Comparison of ENCODE assay signal across 1 cellular context in the genomic region with DNA sequence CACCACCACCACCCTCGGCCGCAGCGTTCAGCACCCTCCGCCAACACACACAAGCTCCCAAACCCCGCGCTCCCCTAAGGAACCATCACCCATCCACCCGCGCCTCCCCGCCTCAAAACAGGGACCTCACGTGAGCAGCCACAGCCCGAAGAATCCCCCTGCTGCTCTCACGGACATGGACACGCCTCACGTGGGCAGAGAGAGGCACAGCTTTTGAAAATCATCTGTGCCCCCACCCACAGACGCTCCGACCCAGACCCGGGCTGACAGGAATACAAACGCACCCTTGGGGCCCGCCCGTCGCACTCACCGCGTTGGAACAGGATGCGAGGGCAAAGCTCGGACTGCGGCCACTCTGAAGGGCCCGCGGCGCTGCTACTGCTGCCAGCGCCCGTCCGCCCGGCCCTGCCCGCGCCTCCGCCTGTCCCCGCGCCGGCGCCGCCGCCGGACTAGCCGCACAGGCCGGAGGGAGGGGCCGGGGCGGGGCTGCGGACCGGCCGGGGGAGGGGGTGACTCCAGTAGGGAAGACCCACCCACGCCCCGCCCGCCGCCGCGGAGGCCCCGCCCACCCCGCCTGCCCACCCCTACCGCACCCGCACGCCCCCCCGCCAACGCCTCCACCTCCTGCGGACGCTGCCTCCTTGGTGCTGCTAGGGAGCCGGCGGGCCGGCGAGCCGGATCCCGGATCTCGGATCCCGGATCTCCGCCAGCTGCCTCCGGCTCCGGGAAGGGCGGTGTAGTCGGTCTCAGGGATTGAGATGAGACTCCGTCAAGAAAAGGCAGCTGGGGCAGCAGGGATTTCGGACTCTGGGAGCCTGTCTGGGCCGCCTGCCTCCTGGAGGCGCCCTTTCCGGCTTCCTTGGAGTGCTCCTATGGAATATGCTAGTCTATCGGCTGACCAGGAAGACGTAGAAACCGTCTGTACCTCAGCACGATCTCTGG.
TF ChIP-seq lines count a peak whose summit lies in the region.

A gene (minus strand): TSS at position 461 of the 942 bp plus-strand sequence. CDS start 8,246 bp downstream, outside the sequence.

TF ChIP-seq in IMR-90, 13 proteins besides CTCF, POLR2A, EP300 and RAD21 (continued from another document):
- TF ChIP-seq, protein P1, sequence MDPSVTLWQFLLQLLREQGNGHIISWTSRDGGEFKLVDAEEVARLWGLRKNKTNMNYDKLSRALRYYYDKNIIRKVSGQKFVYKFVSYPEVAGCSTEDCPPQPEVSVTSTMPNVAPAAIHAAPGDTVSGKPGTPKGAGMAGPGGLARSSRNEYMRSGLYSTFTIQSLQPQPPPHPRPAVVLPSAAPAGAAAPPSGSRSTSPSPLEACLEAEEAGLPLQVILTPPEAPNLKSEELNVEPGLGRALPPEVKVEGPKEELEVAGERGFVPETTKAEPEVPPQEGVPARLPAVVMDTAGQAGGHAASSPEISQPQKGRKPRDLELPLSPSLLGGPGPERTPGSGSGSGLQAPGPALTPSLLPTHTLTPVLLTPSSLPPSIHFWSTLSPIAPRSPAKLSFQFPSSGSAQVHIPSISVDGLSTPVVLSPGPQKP (IDR thresholded peaks at IDR 0.05; ENCODE audit: borderline replicate concordance, low read depth, low read length): no peak
- no peak for TF ChIP-seq FOS (IDR thresholded peaks at IDR 0.05; ENCODE audit: low read depth, low read length)
- TF ChIP-seq CEBPB (IDR thresholded peaks at IDR 0.05; ENCODE audit: low read depth, low read length): no peak
- TF ChIP-seq MAZ (IDR thresholded peaks at IDR 0.05; ENCODE audit: borderline replicate concordance, low read depth, low read length): peak; percentile 51; the same call in 1 of the 2 replicates
- TF ChIP-seq, protein P2, sequence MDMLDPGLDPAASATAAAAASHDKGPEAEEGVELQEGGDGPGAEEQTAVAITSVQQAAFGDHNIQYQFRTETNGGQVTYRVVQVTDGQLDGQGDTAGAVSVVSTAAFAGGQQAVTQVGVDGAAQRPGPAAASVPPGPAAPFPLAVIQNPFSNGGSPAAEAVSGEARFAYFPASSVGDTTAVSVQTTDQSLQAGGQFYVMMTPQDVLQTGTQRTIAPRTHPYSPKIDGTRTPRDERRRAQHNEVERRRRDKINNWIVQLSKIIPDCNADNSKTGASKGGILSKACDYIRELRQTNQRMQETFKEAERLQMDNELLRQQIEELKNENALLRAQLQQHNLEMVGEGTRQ (IDR thresholded peaks at IDR 0.05; ENCODE audit: low read depth, low read length): peak; percentile 70
- no peak for TF ChIP-seq MAFK (IDR thresholded peaks at IDR 0.05; ENCODE audit: low read depth, low read length)
TF ChIP-seq in IMR-90: peak in this region for 5.
